ENCODE assay signal across 8 cellular contexts in the genomic region with DNA sequence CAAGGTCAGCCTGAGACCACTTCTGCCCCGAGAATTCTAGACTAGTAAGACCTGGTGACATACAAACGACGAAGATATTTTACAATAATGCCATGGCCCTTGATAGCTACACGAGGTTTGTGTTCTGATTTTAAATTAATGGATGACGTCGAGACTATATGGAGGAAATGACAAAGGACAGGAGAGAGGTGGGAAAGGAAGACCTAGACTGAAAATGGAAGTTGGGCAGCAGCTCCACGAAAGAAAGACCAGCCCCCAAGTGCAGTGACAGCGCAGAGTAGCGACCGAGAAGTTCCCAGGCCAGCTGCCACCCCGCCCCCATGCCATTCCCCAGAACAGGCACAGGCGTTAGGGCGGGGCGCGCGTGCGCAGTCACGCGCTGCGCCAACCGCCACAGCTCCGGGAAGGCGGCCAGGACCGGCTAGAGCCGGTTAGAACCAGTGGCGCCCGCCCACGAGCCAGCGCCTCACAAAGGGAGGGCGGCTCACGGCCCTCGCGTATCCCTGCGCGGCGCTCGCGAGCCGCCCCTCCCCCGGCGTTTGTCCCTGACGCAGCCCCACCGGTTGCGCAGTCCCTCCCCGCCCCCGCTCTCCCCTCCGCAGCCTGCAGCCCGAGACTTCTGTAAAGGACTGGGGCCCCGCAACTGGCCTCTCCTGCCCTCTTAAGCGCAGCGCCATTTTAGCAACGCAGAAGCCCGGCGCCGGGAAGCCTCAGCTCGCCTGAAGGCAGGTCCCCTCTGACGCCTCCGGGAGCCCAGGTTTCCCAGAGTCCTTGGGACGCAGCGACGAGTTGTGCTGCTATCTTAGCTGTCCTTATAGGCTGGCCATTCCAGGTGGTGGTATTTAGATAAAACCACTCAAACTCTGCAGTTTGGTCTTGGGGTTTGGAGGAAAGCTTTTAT. TPM values are rescaled to one million over a fixed set of nuclear protein-coding genes. Genes with fewer than 3 reads are reported as not detected.
DNase-seq lines count a peak whose midpoint lies in the region; ATAC-seq and TF ChIP-seq lines count a peak whose summit lies in the region.

No MANE protein-coding gene starts in this region.

- H3K4me1 ChIP-seq in mammary epithelial cell (ENCODE audit: insufficient read depth, low read length) (peaks cover 48% of the 10 kb centered on the region), spleen (peaks cover 38 to 57% (median 48%) of the 10 kb centered on the region in 6 donors)

- H3K9me3 ChIP-seq in mammary epithelial cell (replicated peaks; ENCODE audit: insufficient read depth, low read length) (no peaks in the 10 kb centered on the region), spleen (no peaks in the 10 kb centered on the region)

- ATAC-seq in GM18907 (IDR thresholded peaks at IDR 0.05; ENCODE audit: unreplicated experiment) (peak; percentile 65), HG03139 (IDR thresholded peaks at IDR 0.05; ENCODE audit: unreplicated experiment) (peak; percentile 59)

- H3K4me3 ChIP-seq in AG04449 (ENCODE audit: low read depth, low read length) (peak overlapping the region; percentile 68), mammary epithelial cell (replicated peaks in 1 of 3; ENCODE audit: insufficient read depth in 1 of 3, low read depth in 2 of 3, low read length in 3 of 3) (peak overlapping the region; percentile 47 to 99 (median 75)), spleen (peak overlapping the region; percentile 59 to 92 (median 77))

- in situ Hi-C loops in mammary epithelial cell (cut with MboI; ENCODE audit: low sequenced_read_pairs in 2 of 2): no loop called here

- peaks cover 0 to 12% (median 5%) of the 10 kb centered on the region in 3 donors for H3K27me3 Mint-ChIP-seq in immature natural killer cell (ENCODE audit: low read depth in 3 of 3)

- CTCF ChIA-PET in AG04449 (lab: Yijun Ruan, JAX) (interaction anchor here (0.8 to 3.9 kb wide), 12 partner anchors 9 to 82 kb away, joined by 3 to 27 read pairs (median 4); no protein-coding TSS in a partner anchor), mammary epithelial cell (lab: Charles Lee; ENCODE audit: low non-redundant PET) (interaction anchor here (0.6 kb wide), 1 partner anchor 20 kb away, joined by 5 read pairs; no protein-coding TSS in a partner anchor)

- TF ChIP-seq POLR2A in spleen (IDR thresholded peaks at IDR 0.05): peak; percentile 52 to 88 (median 82)

- peaks cover 62% of the 10 kb centered on the region for H3K79me2 ChIP-seq in mammary epithelial cell (ENCODE audit: insufficient read depth, low read length)

- H3K27me3 ChIP-seq in mammary epithelial cell (ENCODE audit: insufficient read depth, low read length) (no peaks in the 10 kb centered on the region), spleen (replicated peaks in 1 of 7) (no peaks in the 10 kb centered on the region)

- no peaks in the 10 kb centered on the region for H3K9me3 Mint-ChIP-seq in immature natural killer cell

- H3K27ac ChIP-seq in VCaP: peak overlapping the region; percentile 100
- H3K27ac ChIP-seq in mammary epithelial cell (ENCODE audit: insufficient read depth, low read depth, low read length): peak overlapping the region; percentile 98
- peak overlapping the region; percentile 95 to 100 (median 98) for H3K27ac ChIP-seq in spleen

- intact Hi-C loops in mammary epithelial cell (cut with micrococcal nuclease): loop anchor here (1.0 kb wide), 1 partner anchor 25 kb away; no protein-coding TSS in a partner anchor
- intact Hi-C loops in spleen (cut with DNase I; ENCODE audit: low total_unique reads): no loop called here

- H3K9ac ChIP-seq in mammary epithelial cell (ENCODE audit: insufficient read depth, low read length): peak overlapping the region; percentile 89

- no peak overlapping the region for H3K4me3 Mint-ChIP-seq in immature natural killer cell

- no peaks in the 10 kb centered on the region for H3K36me3 Mint-ChIP-seq in immature natural killer cell

- peak overlapping the region; percentile 99 for H3K4me2 ChIP-seq in mammary epithelial cell (ENCODE audit: insufficient read depth, low read depth, low read length)

- peak overlapping the region in 1 of 6 donors; percentile 98 for H3K27ac Mint-ChIP-seq in immature natural killer cell

- DNase-seq in AG04449 (ENCODE audit: low read depth, low spot score): no peak
- peak; percentile 97 for DNase-seq in NCI-H2196 treated with DMSO at 0.1 percent for 48 hours (lab: John Stamatoyannopoulos, UW; ENCODE audit: unreplicated experiment)
- DNase-seq in mammary epithelial cell: peak; percentile 98
- DNase-seq in immature natural killer cell: peak; percentile 95 to 97 (median 97)
- DNase-seq in spleen: peak; percentile 100

- peak overlapping the region; percentile 22 for H2AFZ ChIP-seq in mammary epithelial cell (ENCODE audit: low read depth, low read length)

- dilution Hi-C loops in mammary epithelial cell (cut with HindIII; ENCODE audit: low sequenced_read_pairs): loop anchor here (5.0 kb wide), 2 partner anchors 75 kb away; a partner anchor contains a TSS

- WGBS in mammary epithelial cell (ENCODE audit: low coverage, missing lambda C conversion rate): 2% methylated on average over 40 of the region's 61 CpGs
- 0 to 1% (median 0%) methylated on average over 53 to 61 of the region's 61 CpGs for WGBS in spleen, 5 donors

- H3K36me3 ChIP-seq in mammary epithelial cell (ENCODE audit: insufficient read depth, low read length): peaks cover 8% of the 10 kb centered on the region
- peaks cover 0 to 14% (median 10%) of the 10 kb centered on the region in 6 donors for H3K36me3 ChIP-seq in spleen

- no peak for TF ChIP-seq CTCF in AG04449 (IDR thresholded peaks at IDR 0.05; ENCODE audit: insufficient read depth, low read length, missing control alignments)
- no peak for TF ChIP-seq CTCF in VCaP (conservative IDR thresholded peaks at IDR 0.05)
- TF ChIP-seq CTCF in mammary epithelial cell (conservative IDR thresholded peaks at IDR 0.05 in 1 of 2, IDR thresholded peaks at IDR 0.05 in 1 of 2; ENCODE audit: extremely low read depth in 1 of 2, insufficient read depth in 1 of 2, low read depth in 1 of 2, low read length in 2 of 2): no peak
- peak in 4 of 11 experiments; percentile 5 to 45 (median 34) for TF ChIP-seq CTCF in spleen (IDR thresholded peaks at IDR 0.05 in 8 of 11, conservative IDR thresholded peaks at IDR 0.05 in 3 of 11)

- POLR2A ChIA-PET in AG04449 (lab: Yijun Ruan, JAX): interaction anchor here (0.8 to 17.0 kb wide), 12 partner anchors 8 to 140 kb away, joined by 3 to 1229 read pairs (median 54); a partner anchor contains a TSS

- no TSS peak for BruUV-seq in mammary epithelial cell (replicated peaks; lab: Mats Ljungman, UMichigan)

- peaks cover 21 to 34% of the 10 kb centered on the region in 2 donors for H3K4me1 Mint-ChIP-seq in immature natural killer cell

- peaks cover 21% of the 10 kb centered on the region for H4K20me1 ChIP-seq in mammary epithelial cell (ENCODE audit: insufficient read depth, low read length)

RNA-seq across cellular contexts. Expression of a gene that starts 1.5 kb away (rescaled TPM):
- total RNA-seq in mammary epithelial cell (over 10,000 TPM in 1 of 2 donors, 1,000 to 10,000 TPM in 1; 9,320 to 20,636 TPM), spleen (over 10,000 TPM; 10,088 to 24,490 (median 13,598) TPM)
- polyA plus RNA-seq in mammary epithelial cell (211 TPM), immature natural killer cell (1,000 to 10,000 TPM; 1,459 to 3,517 (median 2,451) TPM), spleen (100 to 1,000 TPM; 111 to 793 (median 171) TPM)
- polyA minus RNA-seq in mammary epithelial cell: 7,117 TPM

RNA-seq across cellular contexts. Expression of a gene that starts 27.5 kb away (rescaled TPM):
- 10 to 100 TPM; 66.0 to 75.0 TPM for total RNA-seq in mammary epithelial cell
- polyA plus RNA-seq in mammary epithelial cell: 64.8 TPM
- polyA minus RNA-seq in mammary epithelial cell: 45.1 TPM
- polyA plus RNA-seq in immature natural killer cell: 10 to 100 TPM; 17.8 to 52.5 (median 23.3) TPM
- total RNA-seq in spleen: 100 to 1,000 TPM in 2 of 7 donors, 10 to 100 TPM in 5; 64.7 to 125 (median 77.4) TPM
- polyA plus RNA-seq in spleen: 10 to 100 TPM; 52.4 to 70.6 (median 60.7) TPM
